ENCODE assay signal across 29 cellular contexts in genomic region chr3:59418836-59419235, GRCh38.
"Had no signal": no experiment of that assay in that cellular context is flagged by ENCODE, and none has a peak within 500 bp of the region (broad histone marks: within the 10 kb centered on the region; RNA-seq: fewer than 3 reads in every experiment).

No MANE protein-coding gene starts in this region.

- H3K9me3 Mint-ChIP-seq: activated B cell treated with CpG ODN at 0.5 μM for 24 hours; activated CD8-positive, alpha-beta T cell treated with anti-CD3 and anti-CD28 coated beads for 36 hours; activated T-cell treated with anti-CD3 and anti-CD28 coated beads, Interleukin-2, amount 50 U/mL, for 4 hours; activated T-helper 17 cell treated with anti-CD3 and anti-CD28 coated beads, Interleukin-2, amount 50 U/mL, for 72 hours; central memory CD8-positive, alpha-beta T cell; naive thymus-derived CD8-positive, alpha-beta T cell; stimulated activated effector memory CD8-positive, alpha-beta T cell treated with anti-CD3 and anti-CD28 coated beads, Interleukin-12 subunit alpha, Interleukin-12 subunit beta, amount 100 ng/mL, for 72 hours; T-cell had no signal

- H3K27ac Mint-ChIP-seq: activated B cell treated with CpG ODN at 0.5 μM for 24 hours; activated CD8-positive, alpha-beta T cell treated with anti-CD3 and anti-CD28 coated beads for 36 hours; activated T-helper 17 cell treated with anti-CD3 and anti-CD28 coated beads, Interleukin-2, amount 50 U/mL, for 72 hours; naive thymus-derived CD8-positive, alpha-beta T cell; stimulated activated effector memory CD8-positive, alpha-beta T cell treated with anti-CD3 and anti-CD28 coated beads, Interleukin-12 subunit alpha, Interleukin-12 subunit beta, amount 100 ng/mL, for 72 hours; T-cell had no signal

- H3K27ac ChIP-seq: breast epithelium, coronary artery, gastrocnemius medialis, lower lobe of right lung, sigmoid colon, stomach, suprapubic skin, tibial artery, upper lobe of right lung had no signal

- H3K9me3 ChIP-seq: breast epithelium, gastrocnemius medialis, lower lobe of right lung, sigmoid colon, stomach, suprapubic skin, tibial artery, upper lobe of right lung had no signal

- H3K27me3 ChIP-seq: breast epithelium, dorsolateral prefrontal cortex, gastrocnemius medialis, sigmoid colon, stomach, suprapubic skin, tibial artery, upper lobe of right lung had no signal

- H3K4me1 ChIP-seq: breast epithelium, gastrocnemius medialis, lower lobe of right lung, sigmoid colon, stomach, suprapubic skin, tibial artery, upper lobe of right lung had no signal

- H3K27me3 Mint-ChIP-seq: activated B cell treated with CpG ODN at 0.5 μM for 24 hours; activated CD8-positive, alpha-beta T cell treated with anti-CD3 and anti-CD28 coated beads for 36 hours; central memory CD8-positive, alpha-beta T cell; naive thymus-derived CD8-positive, alpha-beta T cell; T-cell had no signal

- H3K36me3 Mint-ChIP-seq: naive thymus-derived CD8-positive, alpha-beta T cell; stimulated activated effector memory CD8-positive, alpha-beta T cell treated with anti-CD3 and anti-CD28 coated beads, Interleukin-12 subunit alpha, Interleukin-12 subunit beta, amount 100 ng/mL, for 72 hours; T-cell had no signal

- H3K36me3 ChIP-seq: breast epithelium, gastrocnemius medialis, lower lobe of right lung, sigmoid colon, stomach, suprapubic skin, tibial artery, upper lobe of right lung had no signal

- ATAC-seq: activated CD8-positive, alpha-beta T cell treated with anti-CD3 and anti-CD28 coated beads for 36 hours; activated T-cell treated with anti-CD3 and anti-CD28 coated beads, Interleukin-2, amount 50 U/mL, for 4 hours; activated T-helper 17 cell treated with anti-CD3 and anti-CD28 coated beads, Interleukin-2, amount 50 U/mL, for 72 hours; gastrocnemius medialis; lower lobe of right lung; naive thymus-derived CD8-positive, alpha-beta T cell; stimulated activated effector memory CD8-positive, alpha-beta T cell treated with anti-CD3 and anti-CD28 coated beads, Interleukin-12 subunit alpha, Interleukin-12 subunit beta, amount 100 ng/mL, for 72 hours; T-cell; upper lobe of right lung had no signal

- H3K4me3 ChIP-seq: breast epithelium, coronary artery, dorsolateral prefrontal cortex, gastrocnemius medialis, lower lobe of right lung, sigmoid colon, stomach, suprapubic skin, tibial artery, upper lobe of right lung had no signal

- DNase-seq: activated B cell treated with CpG ODN at 0.5 μM for 24 hours; activated CD4-positive, alpha-beta T cell treated with anti-CD3 and anti-CD28 coated beads, Interleukin-2, amount 50 U/mL, for 1 hour; activated CD8-positive, alpha-beta T cell treated with anti-CD3 and anti-CD28 coated beads for 36 hours; activated gamma-delta T cell treated with Interleukin-2 at 50 U/mL for 16 hours; activated naive CD4-positive, alpha-beta T cell treated with anti-CD3 and anti-CD28 coated beads, Interleukin-2, amount 50 U/mL, for 16 hours; activated T-cell treated with anti-CD3 and anti-CD28 coated beads, Interleukin-2, amount 50 U/mL, for 4 hours; amygdala; effector memory CD4-positive, alpha-beta T cell; gastrocnemius medialis; glutamatergic neuron; hippocampal formation; kidney; lower lobe of right lung; mesenchymal stem cell; naive thymus-derived CD8-positive, alpha-beta T cell; sigmoid colon; small intestine; stimulated activated CD4-positive, alpha-beta T cell treated with anti-CD3 and anti-CD28 coated beads, Interleukin-4, amount 100 ng/mL, for 24 hours; stomach; T-cell; tibial artery; upper lobe of right lung had no signal

- H3K4me3 Mint-ChIP-seq: activated B cell treated with CpG ODN at 0.5 μM for 24 hours; activated CD8-positive, alpha-beta T cell treated with anti-CD3 and anti-CD28 coated beads for 36 hours; activated T-cell treated with anti-CD3 and anti-CD28 coated beads, Interleukin-2, amount 50 U/mL, for 4 hours; activated T-helper 17 cell treated with anti-CD3 and anti-CD28 coated beads, Interleukin-2, amount 50 U/mL, for 72 hours; central memory CD8-positive, alpha-beta T cell; naive thymus-derived CD8-positive, alpha-beta T cell; stimulated activated effector memory CD8-positive, alpha-beta T cell treated with anti-CD3 and anti-CD28 coated beads, Interleukin-12 subunit alpha, Interleukin-12 subunit beta, amount 100 ng/mL, for 72 hours; T-cell had no signal
